8 cellular contexts compared by ENCODE assay signal in the genomic region with DNA sequence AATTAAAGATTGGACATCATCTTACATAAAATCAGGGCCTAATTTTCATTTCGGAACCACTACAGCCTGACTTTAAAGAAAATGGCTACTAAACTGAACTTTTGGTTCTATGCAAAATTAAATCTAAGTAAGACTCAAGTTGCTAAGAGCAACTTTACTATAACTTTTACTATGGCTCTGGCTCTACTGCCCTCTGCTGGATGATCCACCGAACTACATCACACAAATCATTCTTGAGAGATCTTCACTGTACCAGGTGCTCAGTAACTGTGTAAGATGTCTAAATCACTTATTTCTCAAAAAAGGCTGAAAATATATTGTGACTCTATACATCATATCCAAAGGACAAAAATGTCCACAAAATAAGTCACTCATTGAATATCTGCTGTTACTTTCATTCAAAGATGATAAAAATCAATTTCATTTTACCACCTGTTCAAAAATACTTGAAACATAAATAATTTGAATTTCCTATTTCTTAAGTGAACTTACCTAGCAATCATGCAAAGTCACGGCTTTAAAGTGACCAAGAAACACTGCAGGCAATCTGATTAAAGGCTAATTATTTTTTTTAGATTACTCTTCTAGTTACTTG. TPM values are rescaled to one million over a fixed set of nuclear protein-coding genes. Genes with fewer than 3 reads are reported as not detected.
DNase-seq lines count a peak whose midpoint lies in the region; ATAC-seq and TF ChIP-seq lines count a peak whose summit lies in the region.

No MANE protein-coding gene starts in this region.

- H3K4me3 ChIP-seq in BJ (ENCODE audit: low read depth, low read length) (no peak overlapping the region), fibroblast of lung (replicated peaks in 1 of 4; ENCODE audit: control extremely low read depth in 1 of 4, insufficient read depth in 1 of 4, low read depth in 3 of 4, low read length in 4 of 4) (no peak overlapping the region), tibial artery (no peak overlapping the region)

- peaks cover 4% of the 10 kb centered on the region for H3K4me1 Mint-ChIP-seq in activated T-cell treated with anti-CD3 and anti-CD28 coated beads, Interleukin-2, amount 50 U/mL, for 4 hours (ENCODE audit: low read depth)

- no peaks in the 10 kb centered on the region for H4K20me1 ChIP-seq in fibroblast of lung (ENCODE audit: control insufficient read depth, extremely low read depth, insufficient read depth, low read length)

- H3K27me3 Mint-ChIP-seq in activated T-cell treated with anti-CD3 and anti-CD28 coated beads, Interleukin-2, amount 50 U/mL, for 4 hours (ENCODE audit: low read depth) = no peaks in the 10 kb centered on the region

- H3K27me3 ChIP-seq in BJ (ENCODE audit: control insufficient read depth, insufficient read depth, low read length) (no peaks in the 10 kb centered on the region), fibroblast of lung (ENCODE audit: control insufficient read depth, insufficient read depth, low read length) (no peaks in the 10 kb centered on the region), tibial artery (no peaks in the 10 kb centered on the region)

- no peaks in the 10 kb centered on the region for H3K9me3 Mint-ChIP-seq in activated T-cell treated with anti-CD3 and anti-CD28 coated beads, Interleukin-2, amount 50 U/mL, for 4 hours

- H3K4me3 Mint-ChIP-seq in activated T-cell treated with anti-CD3 and anti-CD28 coated beads, Interleukin-2, amount 50 U/mL, for 4 hours = no peak overlapping the region

- H3K36me3 ChIP-seq in BJ (ENCODE audit: control insufficient read depth, insufficient read depth, low read length) (peaks cover 4% of the 10 kb centered on the region; the same call in 1 of the 2 replicates), fibroblast of lung (ENCODE audit: control insufficient read depth, insufficient read depth, low read length) (peaks cover 8% of the 10 kb centered on the region), tibial artery (peaks cover 15 to 34% (median 15%) of the 10 kb centered on the region in 3 donors)

- intact Hi-C loops in tibial artery (cut with DNase I; ENCODE audit: low total_unique reads) = loop anchor here (5.0 kb wide), 1 partner anchor 149 kb away; no protein-coding TSS in a partner anchor

- H3K4me2 ChIP-seq in fibroblast of lung (ENCODE audit: extremely low read depth, insufficient read depth, low read length) = no peak overlapping the region

- H3K9me3 ChIP-seq in fibroblast of lung (ENCODE audit: control insufficient read depth, insufficient read depth, low read depth, low read length) (no peaks in the 10 kb centered on the region), tibial artery (no peaks in the 10 kb centered on the region)

- H3K4me1 ChIP-seq in fibroblast of lung (ENCODE audit: control insufficient read depth, extremely low read depth, insufficient read depth, low read length) (peaks cover 1% of the 10 kb centered on the region), tibial artery (peaks cover 0 to 26% (median 10%) of the 10 kb centered on the region in 4 donors)

- ATAC-seq in GM18909 (IDR thresholded peaks at IDR 0.05; ENCODE audit: poor library complexity, unreplicated experiment) (peak; percentile 72), HG03439 (IDR thresholded peaks at IDR 0.05; ENCODE audit: unreplicated experiment) (peak; percentile 80)
- ATAC-seq in activated T-cell treated with anti-CD3 and anti-CD28 coated beads, Interleukin-2, amount 50 U/mL, for 4 hours = peak; percentile 65 to 66

- peak; percentile 79 for TF ChIP-seq CTCF in BJ (IDR thresholded peaks at IDR 0.05; ENCODE audit: insufficient read depth, low read depth, low read length)
- TF ChIP-seq CTCF in fibroblast of lung (conservative IDR thresholded peaks at IDR 0.05 in 1 of 2, IDR thresholded peaks at IDR 0.05 in 1 of 2; ENCODE audit: low read depth in 1 of 2, low read length in 2 of 2) = peak; percentile 77 to 82
- peak; percentile 82 to 85 for TF ChIP-seq CTCF in tibial artery (IDR thresholded peaks at IDR 0.05)

- peaks cover 21% of the 10 kb centered on the region for H3K36me3 Mint-ChIP-seq in activated T-cell treated with anti-CD3 and anti-CD28 coated beads, Interleukin-2, amount 50 U/mL, for 4 hours (ENCODE audit: insufficient read depth)

- no peak overlapping the region for H2AFZ ChIP-seq in fibroblast of lung (ENCODE audit: low read length)

- POLR2A ChIA-PET in BJ (lab: Charles Lee) = no interaction called here

- no peak overlapping the region for H3K9ac ChIP-seq in fibroblast of lung (ENCODE audit: insufficient read depth, low read length)

- DNase-seq in BJ (ENCODE audit: low read depth) = no peak
- DNase-seq in OCI-M2 (lab: John Stamatoyannopoulos, UW; ENCODE audit: unreplicated experiment) = peak; percentile 17
- DNase-seq in activated T-cell treated with anti-CD3 and anti-CD28 coated beads, Interleukin-2, amount 50 U/mL, for 4 hours = peak; percentile 62
- peak; percentile 42 to 77 for DNase-seq in fibroblast of lung (ENCODE audit: low read depth in 2 of 2)
- peak; percentile 35 for DNase-seq in non-pigmented ciliary epithelial cell (ENCODE audit: low read depth)
- peak; percentile 65 to 72 for DNase-seq in tibial artery

- H3K27ac ChIP-seq in fibroblast of lung (ENCODE audit: insufficient read depth, low read length) (no peak overlapping the region), tibial artery (no peak overlapping the region)

- CTCF ChIA-PET in BJ (lab: Yijun Ruan, JAX) = interaction anchor here (0.6 to 7.6 kb wide), 11 partner anchors 8 to 151 kb away, joined by 3 to 107 read pairs (median 3); no protein-coding TSS in a partner anchor

- no peaks in the 10 kb centered on the region for H3K79me2 ChIP-seq in fibroblast of lung (ENCODE audit: control insufficient read depth, insufficient read depth, low read length)

RNA-seq across cellular contexts. Expression of a gene that starts 13.5 kb away (rescaled TPM):
- polyA plus RNA-seq in BJ (2011; rRNA removed) (22.2 and 46.4 TPM in 2 replicates), fibroblast of lung (97.0 and 122 TPM in 2 replicates)
- 6.1 and 7.0 TPM in 2 replicates for polyA minus RNA-seq in BJ (2011; rRNA and poly(A)+ RNA removed)
- 10 to 100 TPM; 24.2 to 25.4 (median 24.5) TPM for total RNA-seq in activated T-cell treated with anti-CD3 and anti-CD28 coated beads, Interleukin-2, amount 50 U/mL, for 4 hours
- 34.4 and 44.4 TPM in 2 replicates for total RNA-seq in fibroblast of lung
- 63.9 and 73.7 TPM in 2 replicates for polyA plus RNA-seq in fibroblast of lung (2012)
- 3.3 and 7.0 TPM in 2 replicates for polyA minus RNA-seq in fibroblast of lung (ENCODE audit: low replicate concordance)
